ENCODE assay signal across 22 cellular contexts in the genomic region with DNA sequence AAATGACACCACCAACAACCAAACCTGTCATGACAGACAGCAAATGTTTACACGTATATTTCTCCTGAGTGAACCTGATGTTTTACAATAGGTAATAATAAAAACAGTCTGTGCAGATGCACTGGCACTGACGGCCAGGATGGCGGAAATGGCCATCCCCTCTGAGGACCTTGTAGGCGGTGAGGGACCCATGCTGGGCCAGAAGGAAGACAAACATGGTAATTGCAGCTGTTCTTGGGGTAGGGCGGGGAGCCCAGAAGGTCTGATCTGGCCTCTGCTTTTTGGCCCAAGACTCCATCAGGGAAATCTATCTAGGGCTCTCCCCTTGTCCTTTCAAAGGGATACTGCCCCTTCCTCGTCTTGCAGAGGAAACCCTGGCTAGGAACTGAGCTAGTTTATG.
"Had no signal": no experiment of that assay in that cellular context is flagged by ENCODE, and none has a peak within 500 bp of the region (broad histone marks: within the 10 kb centered on the region; RNA-seq: fewer than 3 reads in every experiment).

No MANE protein-coding gene starts in this region.

- H3K27me3 ChIP-seq: esophagus muscularis mucosa, gastroesophageal sphincter, testis, upper lobe of right lung had no signal

- H3K27ac ChIP-seq: esophagus muscularis mucosa, gastroesophageal sphincter, SK-N-MC, testis, upper lobe of right lung had no signal

- H3K27me3 Mint-ChIP-seq: activated CD4-positive, alpha-beta T cell treated with anti-CD3 and anti-CD28 coated beads, Interleukin-2, amount 10 ng/mL, durations not matched to agents 24 days and 14 days; activated naive CD4-positive, alpha-beta T cell treated with anti-CD3 and anti-CD28 coated beads, Interleukin-2, amount 50 U/mL, for 24 hours; dendritic cell treated with granulocyte-macrophage colony-stimulating factor and Interleukin-4, amounts not matched to agents 40 ng/mL and 50 ng/mL, for 4 days; stimulated activated memory B cell treated with anti-CD40 and anti-IgM and Interleukin-4, amounts not matched to agents 10 μg/mL and 1 μg/mL and 100 μg/mL, for 72 hours; T-cell had no signal

- H3K4me3 Mint-ChIP-seq: activated CD4-positive, alpha-beta T cell treated with anti-CD3 and anti-CD28 coated beads, Interleukin-2, amount 10 ng/mL, durations not matched to agents 24 days and 14 days; activated naive CD4-positive, alpha-beta T cell treated with anti-CD3 and anti-CD28 coated beads, Interleukin-2, amount 50 U/mL, for 24 hours; dendritic cell treated with granulocyte-macrophage colony-stimulating factor and Interleukin-4, amounts not matched to agents 40 ng/mL and 50 ng/mL, for 4 days; nephron; stimulated activated memory B cell treated with anti-CD40 and anti-IgM and Interleukin-4, amounts not matched to agents 10 μg/mL and 1 μg/mL and 100 μg/mL, for 72 hours; T-cell had no signal

- H3K4me2 ChIP-seq: smooth muscle cell had no signal

- H3K4me1 Mint-ChIP-seq: stimulated activated memory B cell treated with anti-CD40 and anti-IgM and Interleukin-4, amounts not matched to agents 10 μg/mL and 1 μg/mL and 100 μg/mL, for 72 hours had no signal

- H3K9me3 Mint-ChIP-seq: activated CD4-positive, alpha-beta T cell treated with anti-CD3 and anti-CD28 coated beads, Interleukin-2, amount 10 ng/mL, durations not matched to agents 24 days and 14 days; activated naive CD4-positive, alpha-beta T cell treated with anti-CD3 and anti-CD28 coated beads, Interleukin-2, amount 50 U/mL, for 24 hours; dendritic cell treated with granulocyte-macrophage colony-stimulating factor and Interleukin-4, amounts not matched to agents 40 ng/mL and 50 ng/mL, for 4 days; nephron; T-cell had no signal

- H3K4me1 ChIP-seq: testis, upper lobe of right lung had no signal

- ATAC-seq: stimulated activated memory B cell treated with anti-CD40 and anti-IgM and Interleukin-4, amounts not matched to agents 10 μg/mL and 1 μg/mL and 100 μg/mL, for 72 hours; T-cell; upper lobe of right lung had no signal

- DNase-seq: activated CD4-positive, alpha-beta T cell treated with anti-CD3 and anti-CD28 coated beads, Interleukin-2, amount 10 ng/mL, durations not matched to agents 24 days and 14 days; activated CD4-positive, CD25-positive, alpha-beta regulatory T cell; activated CD8-positive, alpha-beta memory T cell treated with anti-CD3 and anti-CD28 coated beads, Interleukin-2, amount 50 U/mL, for 48 hours; activated effector memory CD4-positive, alpha-beta T cell treated with anti-CD3 and anti-CD28 coated beads, Interleukin-2, amount 50 U/mL, for 16 hours; activated T-cell treated with anti-CD3 and anti-CD28 coated beads, Interleukin-2, amount 50 U/mL, for 48 hours; amniotic stem cell; effector CD8-positive, alpha-beta T cell; occipital lobe; posterior cingulate gyrus; stimulated activated CD4-positive, alpha-beta T cell treated with anti-CD3 and anti-CD28 coated beads, Interleukin-4, amount 100 ng/mL, for 4 hours; T-cell; testis; upper lobe of right lung had no signal

- H3K4me3 ChIP-seq: esophagus muscularis mucosa, gastroesophageal sphincter, lung, SK-N-MC, smooth muscle cell, testis, upper lobe of right lung had no signal

- H3K27ac Mint-ChIP-seq: activated CD4-positive, alpha-beta T cell treated with anti-CD3 and anti-CD28 coated beads, Interleukin-2, amount 10 ng/mL, durations not matched to agents 24 days and 14 days; activated naive CD4-positive, alpha-beta T cell treated with anti-CD3 and anti-CD28 coated beads, Interleukin-2, amount 50 U/mL, for 24 hours; dendritic cell treated with granulocyte-macrophage colony-stimulating factor and Interleukin-4, amounts not matched to agents 40 ng/mL and 50 ng/mL, for 4 days; nephron; stimulated activated memory B cell treated with anti-CD40 and anti-IgM and Interleukin-4, amounts not matched to agents 10 μg/mL and 1 μg/mL and 100 μg/mL, for 72 hours; T-cell had no signal

- H3K9me3 ChIP-seq: esophagus muscularis mucosa, gastroesophageal sphincter, testis, upper lobe of right lung had no signal
